In genomic region chr1:151716771-151717631, GRCh38 we compare ENCODE assay signal across 8 cellular contexts. TPM values are rescaled to one million over a fixed set of nuclear protein-coding genes. Genes with fewer than 3 reads are reported as not detected.
A peak's percentile ranks its signal among the peaks of the same experiment; 100 is the strongest.
DNase-seq lines count a peak whose midpoint lies in the region; ATAC-seq lines count a peak whose summit lies in the region.

Gene CELF3 (minus strand): TSS chr1:151716803. CDS start chr1:151716020, 783 bp downstream.

- H3K27ac ChIP-seq in mesodermal cell (ENCODE audit: low read depth, low read length, severe bottlenecking), result peak within 1 kb of the TSS; percentile 78

- no peaks in the 10 kb centered on the region for H3K4me1 ChIP-seq in ES-I3 (ENCODE audit: insufficient read depth, low read length)
- H3K4me1 ChIP-seq in mesodermal cell (ENCODE audit: control insufficient read depth, insufficient read depth, low read length, poor library complexity, severe bottlenecking), result peaks cover 4% of the 10 kb centered on the region

- H3K9ac ChIP-seq in ES-I3 (ENCODE audit: low read depth, low read length), result peak within 1 kb of the TSS; percentile 16; the same call in 1 of the 2 replicates

- H3K9me3 ChIP-seq in ES-I3 (ENCODE audit: control insufficient read depth, insufficient read depth, low read length) (no peaks in the 10 kb centered on the region), mesodermal cell (ENCODE audit: control insufficient read depth, low read length) (no peaks in the 10 kb centered on the region)

- 2 to 3% methylated on average over 9 to 16 of the region's 27 CpGs for WGBS in mesodermal cell (ENCODE audit: insufficient coverage in 2 of 2), 2 experiments

- H3K4me3 ChIP-seq in mesodermal cell (ENCODE audit: extremely low read depth, insufficient read depth, low read length, poor library complexity, severe bottlenecking), result peak within 1 kb of the TSS; percentile 22

- peak; percentile 97 for DNase-seq in NCI-H2081 treated with DMSO at 0.1 percent for 48 hours (lab: John Stamatoyannopoulos, UW)
- DNase-seq in amygdala (lab: John Stamatoyannopoulos, UW), result peak in 46 of 56 donors; percentile 18 to 84 (median 53)
- no peak for DNase-seq in ureter (ENCODE audit: low spot score)
- DNase-seq in RPMI8226, result no peak

- ATAC-seq in HG03159 (IDR thresholded peaks at IDR 0.05; ENCODE audit: unreplicated experiment), result no peak
- ATAC-seq in HG03442 (IDR thresholded peaks at IDR 0.05; ENCODE audit: unreplicated experiment), result no peak

- no peaks in the 10 kb centered on the region for H3K36me3 ChIP-seq in ES-I3 (ENCODE audit: insufficient read depth, low read length)
- no peaks in the 10 kb centered on the region for H3K36me3 ChIP-seq in mesodermal cell (ENCODE audit: control insufficient read depth, insufficient read depth, low read length)

RNA-seq across cellular contexts. Expression of gene CELF3, which starts in this region (rescaled TPM):
- 3.8 TPM for polyA plus RNA-seq in mesodermal cell (2013, experiment 1 of 2)
- 2.0 TPM for polyA plus RNA-seq in mesodermal cell (2013, experiment 2 of 2)
- total RNA-seq in ureter, result not detected

Comparison
In these comparisons a context has a peak if more than half of its experiments do, and no peak if none do; other contexts are left out.
1. DNase-seq: peak in NCI-H2081 treated with DMSO at 0.1 percent for 48 hours (single experiment) and amygdala (46 of 56); none in ureter (single experiment) and RPMI8226 (single experiment).